Comparison of ENCODE assay signal across 8 cellular contexts in genomic region chr15:42581272-42581730, GRCh38. TPM values are rescaled to one million over a fixed set of nuclear protein-coding genes. Genes with fewer than 3 reads are reported as not detected.
DNase-seq lines count a peak whose midpoint lies in the region.

No MANE protein-coding gene starts in this region.

- 1% methylated on average over 37 of the region's 37 CpGs for WGBS in urinary bladder

- peak overlapping the region; percentile 89 for H3K27ac ChIP-seq in urinary bladder (ENCODE audit: low read depth)

- H3K4me1 ChIP-seq in urinary bladder (ENCODE audit: insufficient read depth), result no peaks in the 10 kb centered on the region

- peaks cover 21% of the 10 kb centered on the region for H3K27me3 ChIP-seq in H7 (ENCODE audit: control insufficient read depth, insufficient read depth, low read length)

- no peaks in the 10 kb centered on the region for H3K36me3 ChIP-seq in H7 (replicated peaks; ENCODE audit: control insufficient read depth, insufficient read depth, low read length)
- H3K36me3 ChIP-seq in urinary bladder (ENCODE audit: insufficient read depth), result no peaks in the 10 kb centered on the region

- peak; percentile 84 for DNase-seq in EL
- peak; percentile 92 for DNase-seq in H7
- DNase-seq in NAMALWA (ENCODE audit: low spot score), result peak; percentile 70
- DNase-seq in T-helper 2 cell, result peak; percentile 50 to 91 (median 64)
- peak in 57 of 58 donors; percentile 18 to 88 (median 76) for DNase-seq in anterior cingulate cortex (lab: John Stamatoyannopoulos, UW)
- DNase-seq in hepatic stellate cell (ENCODE audit: low spot score), result peak; percentile 75
- DNase-seq in putamen (ENCODE audit: low spot score), result peak; percentile 90

- H3K4me3 ChIP-seq in H7 (ENCODE audit: insufficient read depth, low read depth, low read length), result peak overlapping the region; percentile 49
- H3K4me3 ChIP-seq in urinary bladder (ENCODE audit: low read depth, low read length), result peak overlapping the region; percentile 37

RNA-seq across cellular contexts. Expression of gene STARD9, which starts 5.9 kb away (rescaled TPM):
- 1.4 and 2.8 TPM in 2 replicates for total RNA-seq in H7 (2014; rRNA removed; shearing (Covaris generic))
- total RNA-seq in urinary bladder, result 46.3 TPM
- polyA plus RNA-seq in urinary bladder, result 11.1 TPM

RNA-seq across cellular contexts. Expression of gene HAUS2, which starts 32.7 kb away (rescaled TPM):
- total RNA-seq in H7 (2014; rRNA removed; shearing (Covaris generic)), result 20.5 and 28.0 TPM in 2 replicates
- 33.5 TPM for total RNA-seq in urinary bladder
- polyA plus RNA-seq in urinary bladder, result 12.5 TPM

RNA-seq across cellular contexts. Expression of gene LRRC57, which starts 32.7 kb away (rescaled TPM):
- total RNA-seq in H7 (2014; rRNA removed; shearing (Covaris generic)), result 8.6 and 10.3 TPM in 2 replicates
- total RNA-seq in urinary bladder, result 20.7 TPM
- 10.2 TPM for polyA plus RNA-seq in urinary bladder

Comparison
In these comparisons a context has a peak if more than half of its experiments do, and no peak if none do; other contexts are left out.
1. Peak in every context shown above with its lines: DNase-seq, H3K4me3 ChIP-seq and H3K27ac ChIP-seq.
2. RNA of gene STARD9, which starts 5.9 kb away (total RNA-seq): 46.3 TPM in urinary bladder (single experiment); 1.4 to 2.8 TPM in H7; every median in the first group is over 10 times any median in the second.